4 cellular contexts compared by ENCODE assay signal in the genomic region with DNA sequence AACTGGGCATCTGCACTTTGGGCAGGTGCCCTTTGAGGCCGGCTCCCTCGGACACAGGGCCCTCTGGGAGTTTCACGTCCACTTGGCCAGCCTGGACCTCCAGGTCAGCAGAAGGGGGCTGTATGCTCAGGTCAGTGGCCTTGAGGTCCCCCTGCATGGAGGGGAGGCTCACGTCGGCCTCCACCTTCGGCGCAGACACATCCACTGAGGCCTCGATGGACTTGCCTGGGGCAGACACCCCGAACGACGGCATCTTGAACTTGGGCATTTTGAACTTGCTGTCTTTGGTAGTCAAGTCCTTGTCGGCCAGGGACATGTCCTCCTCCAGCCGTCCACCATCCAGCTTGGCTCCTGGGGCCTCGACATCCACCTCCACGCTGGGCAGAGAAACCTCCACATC. TPM values are rescaled to one million over a fixed set of nuclear protein-coding genes. Genes with fewer than 3 reads are reported as not detected.
"Had no signal": no experiment of that assay in that cellular context is flagged by ENCODE, and none has a peak within 500 bp of the region (broad histone marks: within the 10 kb centered on the region; RNA-seq: fewer than 3 reads in every experiment).

No MANE protein-coding gene starts in this region.

RNA-seq across cellular contexts. Expression of gene PLD4, which starts 26.0 kb away (rescaled TPM):
- total RNA-seq: HepG2, HT-29, IMR-90 had no signal
- polyA plus RNA-seq: HepG2, K562 had no signal
